ENCODE assay signal across 1 cellular context in the genomic region with DNA sequence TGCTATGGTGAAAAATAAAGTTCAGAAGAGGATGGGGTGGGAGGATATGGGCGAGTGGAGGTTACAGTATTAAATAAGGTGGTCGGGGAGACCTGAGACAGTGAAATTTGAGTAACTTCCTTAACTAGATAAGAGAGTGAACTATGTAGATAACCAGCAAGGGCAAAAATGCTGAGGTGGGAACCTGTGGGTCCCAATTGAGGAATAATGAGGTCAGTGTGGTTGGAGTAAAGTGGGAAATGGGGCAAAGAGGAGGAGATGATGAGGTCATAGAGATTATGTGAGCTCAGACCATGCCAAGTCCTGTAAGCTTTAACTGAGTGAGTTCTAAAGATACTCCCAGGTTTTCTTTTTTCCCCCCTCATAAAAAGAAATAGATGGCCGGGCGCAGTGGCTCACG.
A peak's percentile ranks its signal among the peaks of the same experiment; 100 is the strongest.
TF ChIP-seq lines count a peak whose summit lies in the region.

No MANE protein-coding gene starts in this region.

TF ChIP-seq in HEK293, 187 proteins besides CTCF, POLR2A, EP300 and RAD21 (continued from another document):
- TF ChIP-seq KLF8 (tag by site-specific recombination; IDR thresholded peaks at IDR 0.05) (no peak), SETDB1 (IDR thresholded peaks at IDR 0.05; ENCODE audit: insufficient read length, low read length) (no peak), ZNF433 (tag by site-specific recombination; IDR thresholded peaks at IDR 0.05; ENCODE audit: low read depth) (no peak), ZNF292 (tag by site-specific recombination; IDR thresholded peaks at IDR 0.05; ENCODE audit: borderline replicate concordance, low read depth) (no peak), GLIS2 (tag by site-specific recombination; IDR thresholded peaks at IDR 0.05) (no peak), ZNF146 (tag by site-specific recombination; IDR thresholded peaks at IDR 0.05) (no peak), ZNF843 (tag by site-specific recombination; IDR thresholded peaks at IDR 0.05) (no peak), ZBTB21 (tag by site-specific recombination; IDR thresholded peaks at IDR 0.05) (0 out of 2 replicates have a peak, but pooled peaks have one; percentile 48), ZEB2 (tag by site-specific recombination; IDR thresholded peaks at IDR 0.05) (no peak)
TF ChIP-seq in HEK293: peak in this region for 7.
